ENCODE assay signal across 13 cellular contexts in genomic region chr2:130692041-130692770, GRCh38. TPM values are rescaled to one million over a fixed set of nuclear protein-coding genes. Genes with fewer than 3 reads are reported as not detected.
DNase-seq lines count a peak whose midpoint lies in the region; ATAC-seq and TF ChIP-seq lines count a peak whose summit lies in the region.
"Not testable (repeated sequence)": the region's sequence is repeated elsewhere in the genome, so short reads cannot be mapped to it uniquely, and the experiment has no call there.
"Had no signal": no experiment of that assay in that cellular context is flagged by ENCODE, and none has a peak within 500 bp of the region (broad histone marks: within the 10 kb centered on the region; RNA-seq: fewer than 3 reads in every experiment).

No MANE protein-coding gene starts in this region.

- not testable (repeated sequence) for H3K9me3 ChIP-seq in body of pancreas, heart left ventricle, right lobe of liver

- H3K36me3 ChIP-seq in body of pancreas (replicated peaks in 1 of 2; ENCODE audit: insufficient read depth in 1 of 2, low read depth in 2 of 2); heart left ventricle; right lobe of liver: not testable (repeated sequence)

- not testable (repeated sequence) for TF ChIP-seq CTCF in body of pancreas (IDR thresholded peaks at IDR 0.05); heart left ventricle (IDR thresholded peaks at IDR 0.05); right lobe of liver (IDR thresholded peaks at IDR 0.05); omental fat pad (IDR thresholded peaks at IDR 0.05)

- TF ChIP-seq POLR2A in body of pancreas (IDR thresholded peaks at IDR 0.05); heart left ventricle (IDR thresholded peaks at IDR 0.05); right lobe of liver (IDR thresholded peaks at IDR 0.05): not testable (repeated sequence)

- H3K4me1 ChIP-seq in body of pancreas, heart left ventricle, right lobe of liver: not testable (repeated sequence)

- ATAC-seq in GM18498 (IDR thresholded peaks at IDR 0.05; ENCODE audit: unreplicated experiment), result peak; percentile 15
- ATAC-seq in GM21723 (IDR thresholded peaks at IDR 0.05; ENCODE audit: unreplicated experiment), result peak; percentile 26
- peak; percentile 8 for ATAC-seq in HG03039 (IDR thresholded peaks at IDR 0.05; ENCODE audit: unreplicated experiment)
- peak; percentile 71 for ATAC-seq in body of pancreas
- peak; percentile 20 to 58 (median 42) for ATAC-seq in heart left ventricle
- ATAC-seq in right lobe of liver, result peak in 3 of 4 donors; percentile 34 to 56 (median 39)
- ATAC-seq in omental fat pad (ENCODE audit: low FRiP score), result peak; percentile 37
- peak; percentile 23 for ATAC-seq in stimulated activated naive CD8-positive, alpha-beta T cell treated with anti-CD3 and anti-CD28 coated beads, Interleukin-15, Interleukin-2, amounts not matched to agents 100 U/mL and 50 U/mL, for 24 hours

- H3K4me3 ChIP-seq in body of pancreas, heart left ventricle, right lobe of liver: not testable (repeated sequence)

- 52% methylated on average over 3 of the region's 35 CpGs; no CpG with 5 or more reads in 1 of the 2 donors for WGBS in body of pancreas, 2 donors
- 41 to 64% (median 50%) methylated on average over 9 to 28 of the region's 35 CpGs for WGBS in heart left ventricle, 4 donors
- no CpG with 5 or more reads among the region's 35 CpGs for WGBS in right lobe of liver (ENCODE audit: insufficient coverage, low coverage, low lambda C conversion rate, missing lambda C conversion rate)

- not testable (repeated sequence) for H3K27me3 ChIP-seq in body of pancreas, heart left ventricle, right lobe of liver

- DNase-seq in body of pancreas, result peak in 3 of 4 donors; percentile 9 to 43 (median 32)
- DNase-seq in heart left ventricle; right lobe of liver; omental fat pad (ENCODE audit: low spot score); stimulated activated naive CD8-positive, alpha-beta T cell treated with anti-CD3 and anti-CD28 coated beads, Interleukin-15, Interleukin-2, amounts not matched to agents 100 U/mL and 50 U/mL, for 24 hours: not testable (repeated sequence)

- H3K27ac ChIP-seq in body of pancreas, heart left ventricle, right lobe of liver: not testable (repeated sequence)

- intact Hi-C loops in body of pancreas (cut with DNase I); right lobe of liver (cut with DNase I): not testable (repeated sequence)
- intact Hi-C loops in heart left ventricle (cut with DNase I), result loop anchor here in 1 of 10 donors (10.0 kb wide), 1 partner anchor 83 kb away; no protein-coding TSS in a partner anchor

RNA-seq across cellular contexts. Expression of gene GPR148, which starts 36.7 kb away (rescaled TPM):
- total RNA-seq in body of pancreas (not detected), heart left ventricle (not detected), right lobe of liver (not detected), omental fat pad (not detected)
- not detected for polyA plus RNA-seq in heart left ventricle
- total RNA-seq: CD4-positive, alpha-beta T cell; H4; IMR-90; NCI-H460; RPMI7951 had no signal
- polyA plus RNA-seq: IMR-90 had no signal

Comparison
In these comparisons a context has a peak if more than half of its experiments do, and no peak if none do; other contexts are left out.
1. ATAC-seq: peak in every context shown above with its lines; median percentile 71 in body of pancreas; 42 in heart left ventricle; 39 in right lobe of liver; 37 in omental fat pad; 26 in GM21723; 23 in stimulated activated naive CD8-positive, alpha-beta T cell treated with anti-CD3 and anti-CD28 coated beads, Interleukin-15, Interleukin-2, amounts not matched to agents 100 U/mL and 50 U/mL, for 24 hours; 15 in GM18498; 8 in HG03039.